In the genomic region with DNA sequence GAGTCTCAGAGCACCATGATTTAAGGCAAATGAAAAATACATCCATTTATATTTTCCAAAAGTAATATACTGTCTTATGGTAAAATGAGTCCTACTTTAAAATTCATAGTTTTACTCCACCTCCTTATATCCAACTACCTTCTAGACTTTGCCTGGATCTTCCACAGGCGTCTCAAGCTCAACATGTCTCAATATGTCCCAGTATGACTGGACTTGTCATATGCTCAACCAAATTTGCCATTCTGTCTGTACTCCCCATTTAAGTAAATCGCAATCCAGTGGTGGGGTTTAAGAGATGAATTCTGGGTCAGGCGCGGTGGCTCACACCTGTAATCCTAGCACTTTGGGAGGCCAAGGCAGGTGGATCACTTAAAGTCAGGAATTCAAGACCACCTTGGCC, we compare ENCODE assay signal across 9 cellular contexts.
"Had no signal": no experiment of that assay in that cellular context is flagged by ENCODE, and none has a peak within 500 bp of the region (broad histone marks: within the 10 kb centered on the region; RNA-seq: fewer than 3 reads in every experiment).

No MANE protein-coding gene starts in this region.

- H2AFZ ChIP-seq: GM23248 had no signal

- H3K9ac ChIP-seq: GM23248 had no signal

- H3K36me3 ChIP-seq: HAP-1 had no signal

- ATAC-seq: HCT116, K562 had no signal

- DNase-seq: GM23248, GOT3, H7, HFFc6, IMR-90 had no signal

- H3K4me3 Mint-ChIP-seq: HFFc6 had no signal

- H3K4me1 ChIP-seq: HAP-1 had no signal

- H3K27ac ChIP-seq: GM23248 had no signal

- FAIRE-seq: HTR-8/SVneo, K562 had no signal

- H3K4me3 ChIP-seq: GM23248, HAP-1, K562 had no signal

- H3K27ac Mint-ChIP-seq: HFFc6 had no signal

- H3K9me3 ChIP-seq: HAP-1 had no signal
